In genomic region chr17:4375039-4375748, GRCh38 we compare ENCODE assay signal across 9 cellular contexts. TPM values are rescaled to one million over a fixed set of nuclear protein-coding genes. Genes with fewer than 3 reads are reported as not detected.
DNase-seq lines count a peak whose midpoint lies in the region; ATAC-seq, FAIRE-seq and TF ChIP-seq lines count a peak whose summit lies in the region.
"Had no signal": no experiment of that assay in that cellular context is flagged by ENCODE, and none has a peak within 500 bp of the region (broad histone marks: within the 10 kb centered on the region; RNA-seq: fewer than 3 reads in every experiment).

No MANE protein-coding gene starts in this region.

- POLR2A ChIA-PET in PC-9 (lab: Charles Lee; ENCODE audit: unreplicated experiment) = no interaction called here

- H3K4me3 Mint-ChIP-seq in effector memory CD8-positive, alpha-beta T cell = peak overlapping the region; percentile 36 to 61
- H3K4me3 Mint-ChIP-seq: dendritic cell treated with granulocyte-macrophage colony-stimulating factor and Interleukin-4, amounts not matched to agents 40 ng/mL and 50 ng/mL, for 4 days had no signal

- FAIRE-seq in RCC 7860 (lab: Jason Lieb, UNC) = no peak

- ATAC-seq in GM21528 (IDR thresholded peaks at IDR 0.05; ENCODE audit: low FRiP score, unreplicated experiment) = peak; percentile 66
- peak; percentile 97 for ATAC-seq in effector memory CD8-positive, alpha-beta T cell (replicated peaks)

- H3K9me3 ChIP-seq in KOPT-K1 (ENCODE audit: insufficient read depth, low read length, poor library complexity, severe bottlenecking) (no peaks in the 10 kb centered on the region), PC-9 (ENCODE audit: insufficient read depth, low read depth) (no peaks in the 10 kb centered on the region)

- no peaks in the 10 kb centered on the region for H3K36me3 ChIP-seq in KOPT-K1 (ENCODE audit: insufficient read depth, low read length)
- H3K36me3 ChIP-seq in PC-9 (ENCODE audit: low read depth) = no peaks in the 10 kb centered on the region

- H3K27ac Mint-ChIP-seq in effector memory CD8-positive, alpha-beta T cell = peak overlapping the region; percentile 71 to 76
- H3K27ac Mint-ChIP-seq: dendritic cell treated with granulocyte-macrophage colony-stimulating factor and Interleukin-4, amounts not matched to agents 40 ng/mL and 50 ng/mL, for 4 days had no signal

- H3K4me1 ChIP-seq in PC-9 (replicated peaks; ENCODE audit: insufficient read depth) = peaks cover 26% of the 10 kb centered on the region

- no peaks in the 10 kb centered on the region for H3K79me2 ChIP-seq in PC-9 (ENCODE audit: low read depth)

- H3K27me3 ChIP-seq in PC-9 (ENCODE audit: insufficient read depth, low read depth) = no peaks in the 10 kb centered on the region

- H3K9me2 ChIP-seq in PC-9 (ENCODE audit: insufficient read depth) = no peaks in the 10 kb centered on the region

- no peaks in the 10 kb centered on the region for H4K20me1 ChIP-seq in PC-9 (ENCODE audit: insufficient read depth)

- H2AFZ ChIP-seq in PC-9 = no peak overlapping the region

- H3K9me3 Mint-ChIP-seq in effector memory CD8-positive, alpha-beta T cell = no peaks in the 10 kb centered on the region
- H3K9me3 Mint-ChIP-seq: dendritic cell treated with granulocyte-macrophage colony-stimulating factor and Interleukin-4, amounts not matched to agents 40 ng/mL and 50 ng/mL, for 4 days had no signal

- no TSS peak for BruUV-seq in PC-9 (replicated peaks; lab: Mats Ljungman, UMichigan)

- peaks cover 13 to 21% of the 10 kb centered on the region in 2 donors for H3K4me1 Mint-ChIP-seq in effector memory CD8-positive, alpha-beta T cell (ENCODE audit: low read depth in 2 of 2)

- no peak overlapping the region for H3K4me3 ChIP-seq in PC-9

- H3K27me3 Mint-ChIP-seq in effector memory CD8-positive, alpha-beta T cell = no peaks in the 10 kb centered on the region

- peaks cover 25% of the 10 kb centered on the region for H3F3A ChIP-seq in PC-9 (ENCODE audit: insufficient read depth, low read depth)

- TF ChIP-seq CTCF in GM10266 (IDR thresholded peaks at IDR 0.05; ENCODE audit: control insufficient read depth, insufficient read depth, low read depth, missing control alignments) (no peak), PC-9 (conservative IDR thresholded peaks at IDR 0.05) (no peak)

- no peak overlapping the region for H3K4me2 ChIP-seq in PC-9

- CTCF ChIA-PET in PC-9 (lab: Charles Lee) = no interaction called here

- H3K27ac ChIP-seq in KOPT-K1 (ENCODE audit: low read depth, low read length, poor library complexity, severe bottlenecking) = peak overlapping the region; percentile 69
- no peak overlapping the region for H3K27ac ChIP-seq in PC-9

- H3K36me3 Mint-ChIP-seq in effector memory CD8-positive, alpha-beta T cell (ENCODE audit: insufficient read depth) = peaks cover 3% of the 10 kb centered on the region

- DNase-seq in GM10266 (ENCODE audit: extremely low spot score) = peak; percentile 63
- peak in 2 of 3 experiments; percentile 3 to 14 for DNase-seq in effector memory CD8-positive, alpha-beta T cell
- no peak for DNase-seq in PC-9
- DNase-seq in NCI-H1930 (lab: John Stamatoyannopoulos, UW) = no peak
- DNase-seq in RCC 7860 (ENCODE audit: low spot score) = no peak
- DNase-seq in occipital lobe (lab: John Stamatoyannopoulos, UW) = no peak

- intact Hi-C loops in PC-9 (cut with micrococcal nuclease; ENCODE audit: unreplicated experiment) = no loop called here

RNA-seq across cellular contexts. Expression of gene UBE2G1, which starts 8.7 kb away (rescaled TPM):
- total RNA-seq in PC-9 (2021) = 104 and 111 TPM in 2 replicates
- 43.4 TPM for total RNA-seq in occipital lobe

RNA-seq across cellular contexts. Expression of gene SPNS3, which starts 58.5 kb away (rescaled TPM):
- total RNA-seq in PC-9 (2021) = 14.8 and 15.9 TPM in 2 replicates
- 0.47 TPM for total RNA-seq in occipital lobe

Comparison
In these comparisons a context has a peak if more than half of its experiments do, and no peak if none do; other contexts are left out.
1. DNase-seq: peak in GM10266 (single experiment) and effector memory CD8-positive, alpha-beta T cell (2 of 3); none in PC-9 (0 of 2), NCI-H1930 (0 of 2), RCC 7860 (single experiment) and occipital lobe (single experiment).
2. RNA of gene SPNS3, which starts 58.5 kb away (total RNA-seq): 14.8 to 15.9 TPM in PC-9; 0.47 TPM in occipital lobe (single experiment); every median in the first group is over 10 times any median in the second.